ENCODE assay signal across 13 cellular contexts in genomic region chr15:61327019-61327631, GRCh38.
DNase-seq lines count a peak whose midpoint lies in the region; ATAC-seq, FAIRE-seq and TF ChIP-seq lines count a peak whose summit lies in the region.
"Had no signal": no experiment of that assay in that cellular context is flagged by ENCODE, and none has a peak within 500 bp of the region (broad histone marks: within the 10 kb centered on the region; RNA-seq: fewer than 3 reads in every experiment).

No MANE protein-coding gene starts in this region.

- POLR2A ChIA-PET in GM12878 (lab: Charles Lee), result no interaction called here
- POLR2A ChIA-PET in CD8-positive, alpha-beta T cell (lab: Charles Lee), result no interaction called here

- H3K4me1 Mint-ChIP-seq in CD8-positive, alpha-beta T cell (ENCODE audit: low read depth), result no peaks in the 10 kb centered on the region
- H3K4me1 Mint-ChIP-seq in osteocyte (ENCODE audit: unreplicated experiment), result no peaks in the 10 kb centered on the region
- no peaks in the 10 kb centered on the region for H3K4me1 Mint-ChIP-seq in Calu3 (ENCODE audit: low read depth, unreplicated experiment)
- H3K4me1 Mint-ChIP-seq: B cell; central memory CD8-positive, alpha-beta T cell had no signal

- H3K36me3 ChIP-seq in DOHH2 (ENCODE audit: control insufficient read depth, low read length), result no peaks in the 10 kb centered on the region
- no peaks in the 10 kb centered on the region for H3K36me3 ChIP-seq in GM12878 (ENCODE audit: control insufficient read depth in 2 of 2, insufficient read depth in 2 of 2, low read length in 1 of 2)
- no peaks in the 10 kb centered on the region for H3K36me3 ChIP-seq in CD8-positive, alpha-beta T cell (ENCODE audit: insufficient read depth, low read length)

- SMC1A ChIA-PET in GM12878 (lab: Charles Lee; ENCODE audit: uncharacterized antibody, unreplicated experiment), result interaction anchor here (0.9 kb wide), 1 partner anchor 45 kb away, joined by 4 read pairs; no protein-coding TSS in a partner anchor

- H3K4me3 Mint-ChIP-seq in CD8-positive, alpha-beta T cell, result no peak overlapping the region
- no peak overlapping the region for H3K4me3 Mint-ChIP-seq in osteocyte (ENCODE audit: unreplicated experiment)
- H3K4me3 Mint-ChIP-seq in Calu3 (ENCODE audit: low read depth, unreplicated experiment), result no peak overlapping the region
- H3K4me3 Mint-ChIP-seq: B cell; central memory CD8-positive, alpha-beta T cell had no signal

- H3K27me3 Mint-ChIP-seq in CD8-positive, alpha-beta T cell (ENCODE audit: low read depth), result peaks cover 11% of the 10 kb centered on the region
- peaks cover 6% of the 10 kb centered on the region for H3K27me3 Mint-ChIP-seq in osteocyte (ENCODE audit: unreplicated experiment)
- H3K27me3 Mint-ChIP-seq in Calu3 (ENCODE audit: unreplicated experiment), result peaks cover 10% of the 10 kb centered on the region
- H3K27me3 Mint-ChIP-seq: B cell had no signal

- H3K4me2 ChIP-seq in DOHH2 (ENCODE audit: low read length) (peak overlapping the region; percentile 40), GM12878 (ENCODE audit: control insufficient read depth, insufficient read depth) (no peak overlapping the region)

- H3K9ac ChIP-seq in GM12878 (ENCODE audit: control insufficient read depth, insufficient read depth, low read length), result no peak overlapping the region

- TF ChIP-seq EP300 in GM12878 (IDR thresholded peaks at IDR 0.05; ENCODE audit: borderline replicate concordance in 1 of 2, control insufficient read depth in 1 of 2, low read depth in 2 of 2, low read length in 2 of 2), result peak in 1 of 2 experiments; percentile 79; a peak in 1 of 4 replicates

- WGBS in GM12878 (ENCODE audit: insufficient coverage, insufficient replicate concordance, low lambda C conversion rate, missing lambda C conversion rate), result 17% methylated on average over 8 of the region's 8 CpGs

- H3K4me1 ChIP-seq in DOHH2 (ENCODE audit: control insufficient read depth, low read length) (peaks cover 13% of the 10 kb centered on the region), GM12878 (ENCODE audit: control insufficient read depth, insufficient read depth, low read length) (no peaks in the 10 kb centered on the region)
- H3K4me1 ChIP-seq in CD8-positive, alpha-beta T cell (ENCODE audit: insufficient read depth, low read length), result no peaks in the 10 kb centered on the region

- no peaks in the 10 kb centered on the region for H3K9me3 Mint-ChIP-seq in CD8-positive, alpha-beta T cell
- no peaks in the 10 kb centered on the region for H3K9me3 Mint-ChIP-seq in osteocyte (ENCODE audit: unreplicated experiment)
- peaks cover 2% of the 10 kb centered on the region for H3K9me3 Mint-ChIP-seq in Calu3 (ENCODE audit: low read depth, unreplicated experiment)
- H3K9me3 Mint-ChIP-seq: central memory CD8-positive, alpha-beta T cell had no signal

- DNase-seq in Jurkat, Clone E6-1 (ENCODE audit: low read depth, low spot score), result peak; percentile 5
- DNase-seq in GM12878 (ENCODE audit: low read depth, low spot score), result peak; percentile 20
- DNase-seq in CD8-positive, alpha-beta T cell, result no peak
- no peak for DNase-seq in osteocyte (ENCODE audit: extremely low spot score, unreplicated experiment)
- no peak for DNase-seq in ureter (ENCODE audit: low spot score)
- DNase-seq in Calu3, result no peak
- DNase-seq: activated CD8-positive, alpha-beta memory T cell treated with anti-CD3 and anti-CD28 coated beads, Interleukin-2, amount 50 U/mL, for 4 hours; SW 1271 had no signal

- CTCF ChIA-PET in GM12878 (lab: Yijun Ruan, JAX) (no interaction called here), Calu3 (lab: Charles Lee) (no interaction called here)
- CTCF ChIA-PET in CD8-positive, alpha-beta T cell (lab: Charles Lee), result no interaction called here

- in situ Hi-C loops in GM12878 (cut with MboI), result no loop called here

- ATAC-seq in GM21390 (IDR thresholded peaks at IDR 0.05; ENCODE audit: unreplicated experiment) (peak; percentile 66), GM12878 (peak; percentile 93)
- ATAC-seq in CD8-positive, alpha-beta T cell, result no peak
- ATAC-seq: K562 had no signal

- no peak overlapping the region for H3K27ac ChIP-seq in DOHH2 (ENCODE audit: low read depth, low read length)
- H3K27ac ChIP-seq in GM12878 (ENCODE audit: control insufficient read depth, insufficient read depth), result no peak overlapping the region
- H3K27ac ChIP-seq in CD8-positive, alpha-beta T cell (ENCODE audit: low read depth, low read length), result no peak overlapping the region

- H3K79me2 ChIP-seq in DOHH2 (ENCODE audit: control insufficient read depth, low read length), result no peaks in the 10 kb centered on the region
- H3K79me2 ChIP-seq in GM12878 (ENCODE audit: control insufficient read depth, insufficient read depth, low read length), result no peaks in the 10 kb centered on the region

- BruUV-seq in GM12878 (replicated peaks; lab: Mats Ljungman, UMichigan), result no TSS peak
- BruUV-seq in Calu3 (replicated peaks; lab: Mats Ljungman, UMichigan), result no TSS peak

- H3F3A ChIP-seq in DOHH2 (ENCODE audit: control insufficient read depth, insufficient read depth), result no peaks in the 10 kb centered on the region

- no peaks in the 10 kb centered on the region for H3K9me2 ChIP-seq in DOHH2 (replicated peaks; ENCODE audit: control insufficient read depth, low read length)

- intact Hi-C loops in GM12878 (cut with micrococcal nuclease; ENCODE audit: unreplicated experiment), result no loop called here
- intact Hi-C loops in CD8-positive, alpha-beta T cell (cut with DNase I, micrococcal nuclease), result no loop called here
- intact Hi-C loops in Calu3 (cut with micrococcal nuclease; ENCODE audit: unreplicated experiment), result no loop called here

- H2AFZ ChIP-seq in GM12878 (ENCODE audit: control insufficient read depth, low read depth, low read length), result no peak overlapping the region

- TF ChIP-seq POLR2A in GM12878 (IDR thresholded peaks at IDR 0.05; ENCODE audit: low read depth, low read length), result no peak

- no peak overlapping the region for H3K27ac Mint-ChIP-seq in CD8-positive, alpha-beta T cell
- H3K27ac Mint-ChIP-seq in osteocyte (ENCODE audit: unreplicated experiment), result no peak overlapping the region
- H3K27ac Mint-ChIP-seq in Calu3 (ENCODE audit: unreplicated experiment), result no peak overlapping the region
- H3K27ac Mint-ChIP-seq: B cell had no signal

- no peaks in the 10 kb centered on the region for H3K36me3 Mint-ChIP-seq in CD8-positive, alpha-beta T cell
- no peaks in the 10 kb centered on the region for H3K36me3 Mint-ChIP-seq in osteocyte (ENCODE audit: unreplicated experiment)
- no peaks in the 10 kb centered on the region for H3K36me3 Mint-ChIP-seq in Calu3 (ENCODE audit: insufficient read depth, unreplicated experiment)

- H3K4me3 ChIP-seq in DOHH2 (ENCODE audit: low read length) (no peak overlapping the region), GM12878 (no peak overlapping the region)
- H3K4me3 ChIP-seq in Jurkat, Clone E6-1 (ENCODE audit: low read length), result no peak overlapping the region
- H3K4me3 ChIP-seq in CD8-positive, alpha-beta T cell (ENCODE audit: low read depth, low read length), result no peak overlapping the region
- H3K4me3 ChIP-seq: K562 had no signal

- no peak for TF ChIP-seq CTCF in DOHH2 (IDR thresholded peaks at IDR 0.05; ENCODE audit: low read depth, low read length, poor library complexity, severe bottlenecking)
- no peak for TF ChIP-seq CTCF in GM12878 (IDR thresholded peaks at IDR 0.05 in 2 of 3, conservative IDR thresholded peaks at IDR 0.05 in 1 of 3; ENCODE audit: control insufficient read depth in 2 of 3, extremely low read depth in 1 of 3, insufficient read depth in 1 of 3, low read depth in 3 of 3, low read length in 3 of 3)
- no peak for TF ChIP-seq CTCF in CD8-positive, alpha-beta T cell (IDR thresholded peaks at IDR 0.05)
- no peak for TF ChIP-seq CTCF in osteocyte (IDR thresholded peaks at IDR 0.05)
- TF ChIP-seq CTCF in Calu3 (IDR thresholded peaks at IDR 0.05; ENCODE audit: unreplicated experiment), result no peak

- RAD21 ChIA-PET in GM12878 (lab: Charles Lee; ENCODE audit: unreplicated experiment), result no interaction called here

- FAIRE-seq in GM12878 (lab: Jason Lieb, UNC), result peak; percentile 80
- FAIRE-seq: K562 had no signal

- H3K9me3 ChIP-seq in DOHH2 (ENCODE audit: control insufficient read depth, insufficient read depth, low read length) (no peaks in the 10 kb centered on the region), GM12878 (replicated peaks; ENCODE audit: control insufficient read depth, insufficient read depth, low read length) (no peaks in the 10 kb centered on the region)
- H3K9me3 ChIP-seq in CD8-positive, alpha-beta T cell (ENCODE audit: low read length), result no peaks in the 10 kb centered on the region

- TF ChIP-seq RAD21 in GM12878 (IDR thresholded peaks at IDR 0.05; ENCODE audit: insufficient read depth, low read depth, low read length), result no peak

- H3K27me3 ChIP-seq in DOHH2 (ENCODE audit: control insufficient read depth, low read length), result no peaks in the 10 kb centered on the region
- H3K27me3 ChIP-seq in GM12878 (replicated peaks in 1 of 2; ENCODE audit: control insufficient read depth in 2 of 2, insufficient read depth in 2 of 2, low read length in 1 of 2), result no peaks in the 10 kb centered on the region
- H3K27me3 ChIP-seq in CD8-positive, alpha-beta T cell (ENCODE audit: insufficient read depth, low read length), result no peaks in the 10 kb centered on the region

- no peaks in the 10 kb centered on the region for H4K20me1 ChIP-seq in DOHH2 (ENCODE audit: control insufficient read depth, insufficient read depth, low read depth, low read length)
- H4K20me1 ChIP-seq in GM12878 (ENCODE audit: control insufficient read depth, insufficient read depth), result no peaks in the 10 kb centered on the region

TF ChIP-seq in GM12878, 131 proteins besides CTCF, POLR2A, EP300 and RAD21 (continues in another document):
- TF ChIP-seq PBX3 (IDR thresholded peaks at IDR 0.05; ENCODE audit: insufficient replicate concordance, low read depth, low read length), result no peak
- peak in 1 of 2 experiments; percentile 90; a peak in 2 of 4 replicates for TF ChIP-seq ETV6 (conservative IDR thresholded peaks at IDR 0.05 in 1 of 2, IDR thresholded peaks at IDR 0.05 in 1 of 2; ENCODE audit: borderline replicate concordance in 1 of 2, low read depth in 1 of 2)

Comparison
In these comparisons a context has a peak if more than half of its experiments do, and no peak if none do; other contexts are left out.
1. DNase-seq: peak in Jurkat, Clone E6-1 (single experiment) and GM12878 (single experiment); none in CD8-positive, alpha-beta T cell (0 of 7), osteocyte (single experiment), ureter (single experiment) and Calu3 (single experiment).